Comparison of ENCODE assay signal across 13 cellular contexts in the genomic region with DNA sequence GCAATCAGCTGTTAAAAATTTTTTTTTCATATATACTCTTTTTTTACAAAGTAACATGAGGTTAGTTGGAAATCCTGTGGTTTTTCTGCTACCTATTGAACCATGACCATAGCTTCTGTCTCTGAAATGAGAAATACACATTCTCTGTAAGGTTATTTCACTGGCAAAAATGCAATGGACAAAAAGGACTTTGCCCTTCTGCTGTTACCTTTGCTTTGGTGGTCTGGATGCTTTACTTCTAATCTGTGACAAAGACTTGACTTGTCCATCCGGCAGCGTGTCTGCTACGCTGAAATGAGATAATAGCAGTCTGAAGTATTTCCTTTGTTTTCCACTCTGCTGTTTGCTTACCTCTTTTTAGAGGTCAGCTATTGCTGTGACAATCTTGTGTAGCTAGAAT.
DNase-seq lines count a peak whose midpoint lies in the region; TF ChIP-seq lines count a peak whose summit lies in the region.
"Had no signal": no experiment of that assay in that cellular context is flagged by ENCODE, and none has a peak within 500 bp of the region (broad histone marks: within the 10 kb centered on the region; RNA-seq: fewer than 3 reads in every experiment).

No MANE protein-coding gene starts in this region.

- in situ Hi-C loops in astrocyte of the spinal cord (cut with HindIII; ENCODE audit: low sequenced_read_pairs): no loop called here

- no peak for TF ChIP-seq POLR2A in Peyer's patch (IDR thresholded peaks at IDR 0.05)

- H3K27me3 ChIP-seq in Peyer's patch: no peaks in the 10 kb centered on the region

- TF ChIP-seq CTCF in astrocyte of the spinal cord (IDR thresholded peaks at IDR 0.05; ENCODE audit: low read depth, low read length): no peak
- no peak for TF ChIP-seq CTCF in Peyer's patch (IDR thresholded peaks at IDR 0.05)

- H3K4me3 ChIP-seq in astrocyte of the spinal cord (ENCODE audit: low read depth, low read length): no peak overlapping the region
- no peak overlapping the region for H3K4me3 ChIP-seq in Peyer's patch
- H3K4me3 ChIP-seq: thoracic aorta had no signal

- DNase-seq in NAMALWA (ENCODE audit: low spot score) (peak; percentile 56), NCI-H748 (lab: John Stamatoyannopoulos, UW; ENCODE audit: unreplicated experiment) (peak; percentile 91), astrocyte of the spinal cord (ENCODE audit: low read depth, low spot score) (peak; percentile 8), retina (peak; percentile 20), AML-193 (lab: John Stamatoyannopoulos, UW) (no peak), Peyer's patch (no peak)
- no peak for DNase-seq in activated CD8-positive, alpha-beta memory T cell treated with anti-CD3 and anti-CD28 coated beads, Interleukin-2, amount 50 U/mL, for 4 hours
- DNase-seq: activated CD4-positive, alpha-beta T cell treated with anti-CD3 and anti-CD28 coated beads for 48 hours; Calu3; effector memory CD4-positive, alpha-beta T cell; left cardiac atrium; naive thymus-derived CD4-positive, alpha-beta T cell had no signal

- H3K9me3 ChIP-seq in Peyer's patch: no peaks in the 10 kb centered on the region
- H3K9me3 ChIP-seq: thoracic aorta had no signal

- H3K4me1 ChIP-seq in Peyer's patch: no peaks in the 10 kb centered on the region

- H3K36me3 ChIP-seq in Peyer's patch: no peaks in the 10 kb centered on the region
- H3K36me3 ChIP-seq: thoracic aorta had no signal

- H3K27ac ChIP-seq in Peyer's patch: no peak overlapping the region
- H3K27ac ChIP-seq: thoracic aorta had no signal

Comparison
In these comparisons a context has a peak if more than half of its experiments do, and no peak if none do; other contexts are left out.
1. DNase-seq: peak in NAMALWA (single experiment), NCI-H748 (single experiment), astrocyte of the spinal cord (single experiment) and retina (single experiment); none in activated CD8-positive, alpha-beta memory T cell treated with anti-CD3 and anti-CD28 coated beads, Interleukin-2, amount 50 U/mL, for 4 hours (single experiment), AML-193 (0 of 2) and Peyer's patch (0 of 3).